15 cellular contexts compared by ENCODE assay signal in the genomic region with DNA sequence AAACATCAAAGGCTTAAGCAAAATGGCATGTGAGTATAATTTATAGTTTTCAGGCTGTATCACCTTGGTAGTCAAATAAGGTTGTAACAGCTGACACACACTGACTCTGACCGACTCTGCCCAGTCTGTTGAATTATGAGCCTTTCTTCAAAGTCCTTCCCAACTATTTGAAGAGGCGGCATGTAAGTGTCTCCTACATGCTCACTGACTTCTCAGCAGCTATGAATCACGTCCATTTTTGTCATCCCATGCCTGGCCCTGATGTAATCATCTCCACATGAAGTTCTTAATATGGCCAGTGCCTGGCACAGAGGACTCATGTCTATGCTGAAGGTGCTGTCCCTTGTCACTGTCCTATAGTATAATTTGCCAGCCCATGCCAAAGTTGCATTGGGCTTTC. TPM values are rescaled to one million over a fixed set of nuclear protein-coding genes. Genes with fewer than 3 reads are reported as not detected.
DNase-seq lines count a peak whose midpoint lies in the region; ATAC-seq, FAIRE-seq and TF ChIP-seq lines count a peak whose summit lies in the region.
"Had no signal": no experiment of that assay in that cellular context is flagged by ENCODE, and none has a peak within 500 bp of the region (broad histone marks: within the 10 kb centered on the region; RNA-seq: fewer than 3 reads in every experiment).

No MANE protein-coding gene starts in this region.

- intact Hi-C loops in HepG2 (cut with micrococcal nuclease; ENCODE audit: unreplicated experiment): loop anchor here (10.0 kb wide), 2 partner anchors 64 to 444 kb away; partner anchors contain the start of gene UGCG

- H3K9ac ChIP-seq in HepG2 (ENCODE audit: insufficient read depth, low read depth, low read length): no peak overlapping the region

- H3K27me3 ChIP-seq in brain microvascular endothelial cell (replicated peaks) (no peaks in the 10 kb centered on the region), HepG2 (ENCODE audit: control insufficient read depth in 1 of 2, insufficient read depth in 2 of 2, low read length in 2 of 2) (no peaks in the 10 kb centered on the region)

- no peak overlapping the region for H3K4me3 ChIP-seq in brain microvascular endothelial cell (ENCODE audit: low read depth, low read length)
- no peak overlapping the region for H3K4me3 ChIP-seq in HepG2 (replicated peaks in 1 of 3; ENCODE audit: insufficient read depth in 1 of 3, low read depth in 2 of 3, low read length in 3 of 3)
- H3K4me3 ChIP-seq: HAP-1, skin epidermis had no signal

- H4K20me1 ChIP-seq in HepG2 (ENCODE audit: insufficient read depth, low read length): no peaks in the 10 kb centered on the region

- BruUV-seq in HepG2 (replicated peaks; lab: Mats Ljungman, UMichigan): no TSS peak

- ATAC-seq in HepG2 (no peak), HG02973 (IDR thresholded peaks at IDR 0.05; ENCODE audit: unreplicated experiment) (no peak)
- ATAC-seq in natural killer cell treated with Interleukin-12 subunit alpha and Interleukin-12 subunit beta and Interleukin-15 and Interleukin-18, amount 100 ng/mL, for 72 hours: no peak
- ATAC-seq: Panc1 had no signal

- no peak for FAIRE-seq in HepG2 (lab: Jason Lieb, UNC)
- FAIRE-seq: TTC549 had no signal

- TF ChIP-seq CTCF in brain microvascular endothelial cell (IDR thresholded peaks at IDR 0.05; ENCODE audit: low read depth, low read length, missing control alignments): no peak
- TF ChIP-seq CTCF in HepG2 (CRISPR knock-in tag; IDR thresholded peaks at IDR 0.05): no peak

- H3K79me2 ChIP-seq in HepG2 (ENCODE audit: insufficient read depth, low read length): no peaks in the 10 kb centered on the region

- CTCF ChIA-PET in HepG2 (lab: Yijun Ruan, JAX; ENCODE audit: low intra/inter-chr PET ratio, low total read pairs): no interaction called here

- H3K27ac ChIP-seq in brain microvascular endothelial cell: peak overlapping the region; percentile 6
- H3K27ac ChIP-seq in HepG2 (ENCODE audit: extremely low read length, insufficient read depth, low read length): peak overlapping the region; percentile 72
- H3K27ac ChIP-seq: skin epidermis had no signal

- POLR2A ChIA-PET in HepG2 (lab: Yijun Ruan, JAX): interaction anchor here (0.6 kb wide), 1 partner anchor 11 kb away, joined by 3 read pairs; no protein-coding TSS in a partner anchor

- no peaks in the 10 kb centered on the region for H3K9me3 Mint-ChIP-seq in natural killer cell treated with Interleukin-12 subunit alpha and Interleukin-12 subunit beta and Interleukin-15 and Interleukin-18, amount 100 ng/mL, for 72 hours

- no peak overlapping the region for H3K4me3 Mint-ChIP-seq in natural killer cell treated with Interleukin-12 subunit alpha and Interleukin-12 subunit beta and Interleukin-15 and Interleukin-18, amount 100 ng/mL, for 72 hours
- H3K4me3 Mint-ChIP-seq: CD4-positive, CD25-positive, alpha-beta regulatory T cell; endodermal cell had no signal

- H3K4me1 ChIP-seq in HepG2 (ENCODE audit: insufficient read depth, low read length): peaks cover 69% of the 10 kb centered on the region

- H3K36me3 ChIP-seq in brain microvascular endothelial cell (replicated peaks) (no peaks in the 10 kb centered on the region), HepG2 (replicated peaks in 1 of 2; ENCODE audit: control insufficient read depth in 1 of 2, insufficient read depth in 2 of 2, low read length in 2 of 2) (no peaks in the 10 kb centered on the region)
- H3K36me3 ChIP-seq: HAP-1 had no signal

- WGBS in HepG2 (ENCODE audit: low lambda C conversion rate): 30% methylated on average over 3 of the region's 3 CpGs

- H3K36me3 Mint-ChIP-seq in natural killer cell treated with Interleukin-12 subunit alpha and Interleukin-12 subunit beta and Interleukin-15 and Interleukin-18, amount 100 ng/mL, for 72 hours: no peaks in the 10 kb centered on the region
- H3K36me3 Mint-ChIP-seq: CD4-positive, CD25-positive, alpha-beta regulatory T cell had no signal

- no peak for TF ChIP-seq RAD21 in HepG2 (CRISPR knock-in tag; IDR thresholded peaks at IDR 0.05)

- peak overlapping the region; percentile 23 for H2AFZ ChIP-seq in HepG2 (ENCODE audit: low read length)

- peaks cover 4 to 6% of the 10 kb centered on the region in 2 donors for H3K4me1 Mint-ChIP-seq in natural killer cell treated with Interleukin-12 subunit alpha and Interleukin-12 subunit beta and Interleukin-15 and Interleukin-18, amount 100 ng/mL, for 72 hours (ENCODE audit: low read depth in 2 of 2)

- no peak for TF ChIP-seq EP300 in HepG2 (IDR thresholded peaks at IDR 0.05; ENCODE audit: low read depth in 2 of 2, low read length in 2 of 2)
- TF ChIP-seq EP300 in HepG2 (CRISPR knock-in tag; IDR thresholded peaks at IDR 0.05; ENCODE audit: borderline replicate concordance): no peak

- peak overlapping the region; percentile 56; the same call in 1 of the 2 replicates for H3K4me2 ChIP-seq in HepG2 (ENCODE audit: low read depth, low read length)

- H3K27ac Mint-ChIP-seq in natural killer cell treated with Interleukin-12 subunit alpha and Interleukin-12 subunit beta and Interleukin-15 and Interleukin-18, amount 100 ng/mL, for 72 hours: no peak overlapping the region
- H3K27ac Mint-ChIP-seq: endodermal cell had no signal

- H3K9me3 ChIP-seq in HepG2 (ENCODE audit: low read length): no peaks in the 10 kb centered on the region
- H3K9me3 ChIP-seq: HAP-1 had no signal

- TF ChIP-seq POLR2A in HepG2 (IDR thresholded peaks at IDR 0.05; ENCODE audit: insufficient read depth in 1 of 2, low read depth in 2 of 2, low read length in 2 of 2): no peak

- in situ Hi-C loops in brain microvascular endothelial cell (cut with HindIII; ENCODE audit: low pct_ligation_motif_present, low sequenced_read_pairs) (no loop called here), HepG2 (cut with HindIII; ENCODE audit: extremely low pct_ligation_motif_present, low pct_unique_long_range_greater_than_20kb) (no loop called here)

- DNase-seq in AG08396 (ENCODE audit: low spot score) (peak; percentile 14), HT-29 (ENCODE audit: low spot score) (peak; percentile 53), brain microvascular endothelial cell (peak; percentile 73), HepG2 (ENCODE audit: low spot score) (no peak), SKM-1 (lab: John Stamatoyannopoulos, UW; ENCODE audit: unreplicated experiment) (no peak), mesenteric fat pad (ENCODE audit: low spot score) (no peak)
- no peak for DNase-seq in natural killer cell treated with Interleukin-12 subunit alpha and Interleukin-12 subunit beta and Interleukin-15 and Interleukin-18, amount 100 ng/mL, for 72 hours (ENCODE audit: low spot score)
- DNase-seq: activated CD8-positive, alpha-beta memory T cell treated with anti-CD3 and anti-CD28 coated beads, Interleukin-2, amount 50 U/mL, for 48 hours; CD4-positive, CD25-positive, alpha-beta regulatory T cell; endodermal cell had no signal

- H3K27me3 Mint-ChIP-seq in natural killer cell treated with Interleukin-12 subunit alpha and Interleukin-12 subunit beta and Interleukin-15 and Interleukin-18, amount 100 ng/mL, for 72 hours: no peaks in the 10 kb centered on the region
- H3K27me3 Mint-ChIP-seq: CD4-positive, CD25-positive, alpha-beta regulatory T cell had no signal

RNA-seq across cellular contexts. Expression of gene PTBP3, which starts 5.1 kb away (rescaled TPM):
- 25.9 and 27.4 TPM in 2 replicates for total RNA-seq in HT-29 (2014; rRNA removed; shearing (Covaris generic))
- total RNA-seq in HepG2 (2016; rRNA removed; fragmentation: Illumina TruSeq; extraction: Trizol): 52.8 and 79.5 TPM in 2 replicates
- 116 and 122 TPM in 2 replicates for total RNA-seq in HepG2 (2016; cell fraction: cytosol; rRNA removed; fragmentation: Illumina TruSeq; extraction: Trizol; ENCODE audit: low read depth)
- 55.6 and 78.0 TPM in 2 replicates for total RNA-seq in HepG2 (2016; cell fraction: insoluble cytoplasmic fraction; rRNA removed; fragmentation: Illumina TruSeq; extraction: Trizol)
- total RNA-seq in HepG2 (2016; cell fraction: membrane; rRNA removed; fragmentation: Illumina TruSeq; extraction: Trizol): 44.6 and 47.8 TPM in 2 replicates
- 33.0 and 35.9 TPM in 2 replicates for total RNA-seq in HepG2 (2016; cell fraction: nucleus; rRNA removed; fragmentation: Illumina TruSeq; extraction: Trizol)
- polyA plus RNA-seq in HepG2 (2011; rRNA removed): 35.6 and 61.1 TPM in 2 replicates
- polyA plus RNA-seq in HepG2 (2011; cell fraction: cytosol; rRNA removed): 23.4 and 43.1 TPM in 2 replicates
- 33.0 and 38.2 TPM in 2 replicates for polyA plus RNA-seq in HepG2 (2011; cell fraction: nucleus; rRNA removed)
- 20.2 and 22.4 TPM in 2 replicates for polyA plus RNA-seq in HepG2 (2012)
- polyA plus RNA-seq in HepG2 (2016; cell fraction: cytosol; fragmentation: Illumina TruSeq; extraction: Trizol; ENCODE audit: low read depth): 2.3 and 2.6 TPM in 2 replicates
- 67.1 and 71.0 TPM in 2 replicates for polyA plus RNA-seq in HepG2 (2016; cell fraction: insoluble cytoplasmic fraction; fragmentation: Illumina TruSeq; extraction: Trizol; ENCODE audit: low read depth)
- polyA plus RNA-seq in HepG2 (2016; cell fraction: membrane; fragmentation: Illumina TruSeq; extraction: Trizol; ENCODE audit: low read depth): 10.9 and 11.4 TPM in 2 replicates
- polyA plus RNA-seq in HepG2 (2016; cell fraction: nucleus; fragmentation: Illumina TruSeq; extraction: Trizol; ENCODE audit: insufficient read depth, low read depth): 30.4 TPM in 2 replicates
- polyA minus RNA-seq in HepG2 (2011; rRNA and poly(A)+ RNA removed; ENCODE audit: low replicate concordance): 104 and 144 TPM in 2 replicates
- 55.4 and 66.1 TPM in 2 replicates for polyA minus RNA-seq in HepG2 (2011; cell fraction: cytosol; rRNA and poly(A)+ RNA removed)
- 44.7 and 50.8 TPM in 2 replicates for polyA minus RNA-seq in HepG2 (2011; cell fraction: nucleus; rRNA and poly(A)+ RNA removed)
- 100 to 1,000 TPM; 123 to 143 TPM for total RNA-seq in natural killer cell treated with Interleukin-12 subunit alpha and Interleukin-12 subunit beta and Interleukin-15 and Interleukin-18, amount 100 ng/mL, for 72 hours
- total RNA-seq in mesenteric fat pad: 53.6 TPM

RNA-seq across cellular contexts. Expression of gene HSDL2, which starts 41.3 kb away (rescaled TPM):
- 27.4 and 29.5 TPM in 2 replicates for total RNA-seq in HT-29 (2014; rRNA removed; shearing (Covaris generic))
- total RNA-seq in HepG2 (2016; rRNA removed; fragmentation: Illumina TruSeq; extraction: Trizol) (55.3 and 76.3 TPM in 2 replicates), mesenteric fat pad (90.0 TPM)
- 26.8 and 28.8 TPM in 2 replicates for total RNA-seq in HepG2 (2016; cell fraction: cytosol; rRNA removed; fragmentation: Illumina TruSeq; extraction: Trizol; ENCODE audit: low read depth)
- 57.7 and 86.7 TPM in 2 replicates for total RNA-seq in HepG2 (2016; cell fraction: insoluble cytoplasmic fraction; rRNA removed; fragmentation: Illumina TruSeq; extraction: Trizol)
- 36.5 and 40.1 TPM in 2 replicates for total RNA-seq in HepG2 (2016; cell fraction: membrane; rRNA removed; fragmentation: Illumina TruSeq; extraction: Trizol)
- total RNA-seq in HepG2 (2016; cell fraction: nucleus; rRNA removed; fragmentation: Illumina TruSeq; extraction: Trizol): 32.2 and 40.4 TPM in 2 replicates
- polyA plus RNA-seq in HepG2 (2011; rRNA removed): 57.7 and 80.2 TPM in 2 replicates
- polyA plus RNA-seq in HepG2 (2011; cell fraction: cytosol; rRNA removed): 36.9 and 43.5 TPM in 2 replicates
- 22.2 and 23.4 TPM in 2 replicates for polyA plus RNA-seq in HepG2 (2011; cell fraction: nucleus; rRNA removed)
- polyA plus RNA-seq in HepG2 (2012): 47.7 and 65.1 TPM in 2 replicates
- 18.6 and 21.0 TPM in 2 replicates for polyA plus RNA-seq in HepG2 (2016; cell fraction: cytosol; fragmentation: Illumina TruSeq; extraction: Trizol; ENCODE audit: low read depth)
- 69.6 and 82.4 TPM in 2 replicates for polyA plus RNA-seq in HepG2 (2016; cell fraction: insoluble cytoplasmic fraction; fragmentation: Illumina TruSeq; extraction: Trizol; ENCODE audit: low read depth)
- polyA plus RNA-seq in HepG2 (2016; cell fraction: membrane; fragmentation: Illumina TruSeq; extraction: Trizol; ENCODE audit: low read depth): 26.5 and 28.6 TPM in 2 replicates
- 38.5 and 39.3 TPM in 2 replicates for polyA plus RNA-seq in HepG2 (2016; cell fraction: nucleus; fragmentation: Illumina TruSeq; extraction: Trizol; ENCODE audit: insufficient read depth, low read depth)
- polyA minus RNA-seq in HepG2 (2011; rRNA and poly(A)+ RNA removed; ENCODE audit: low replicate concordance): 28.6 and 43.8 TPM in 2 replicates
- 58.9 and 62.7 TPM in 2 replicates for polyA minus RNA-seq in HepG2 (2011; cell fraction: cytosol; rRNA and poly(A)+ RNA removed)
- 66.0 and 70.4 TPM in 2 replicates for polyA minus RNA-seq in HepG2 (2011; cell fraction: nucleus; rRNA and poly(A)+ RNA removed)
- 10 to 100 TPM; 15.6 to 19.6 TPM for total RNA-seq in natural killer cell treated with Interleukin-12 subunit alpha and Interleukin-12 subunit beta and Interleukin-15 and Interleukin-18, amount 100 ng/mL, for 72 hours

Comparison
In these comparisons a context has a peak if more than half of its experiments do, and no peak if none do; other contexts are left out.
1. DNase-seq: peak in AG08396 (single experiment), HT-29 (single experiment) and brain microvascular endothelial cell (single experiment); none in HepG2 (single experiment), natural killer cell treated with Interleukin-12 subunit alpha and Interleukin-12 subunit beta and Interleukin-15 and Interleukin-18, amount 100 ng/mL, for 72 hours (single experiment), SKM-1 (single experiment) and mesenteric fat pad (single experiment).